In the genomic region with DNA sequence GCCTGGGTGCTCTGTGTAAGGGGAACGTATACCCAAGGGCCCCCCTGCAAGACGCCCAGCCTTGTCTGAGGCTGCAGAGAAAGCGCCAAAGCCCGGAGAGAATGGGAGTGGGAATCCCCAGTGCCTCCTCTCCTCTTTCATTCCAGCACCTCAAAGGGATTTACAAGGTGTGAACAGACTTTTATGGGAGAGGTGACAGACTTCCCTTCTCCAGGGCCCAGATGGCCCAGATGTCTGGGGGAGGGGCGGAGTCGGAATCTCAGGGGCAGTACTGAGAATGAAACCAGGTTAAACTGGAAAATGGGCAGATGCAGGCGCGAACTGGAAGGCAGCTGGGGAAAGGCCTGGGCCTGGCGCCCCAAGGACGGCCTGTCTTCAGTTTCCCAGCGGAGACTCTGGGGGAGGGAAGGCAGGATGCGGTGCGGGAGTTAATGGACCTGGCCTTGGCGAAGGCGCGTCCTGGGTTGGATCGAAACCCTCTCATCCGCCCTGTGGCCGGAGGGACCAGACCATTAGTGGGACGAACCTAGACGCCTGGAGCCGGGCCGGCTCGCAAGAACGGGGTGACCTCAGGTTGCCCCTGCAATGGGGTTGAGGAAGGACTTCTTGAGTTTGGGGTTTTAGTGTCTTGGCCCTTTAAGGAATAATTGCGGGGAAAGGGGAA, we compare ENCODE assay signal across 2 cellular contexts.
TF ChIP-seq lines count a peak whose summit lies in the region.

No MANE protein-coding gene starts in this region.

TF ChIP-seq in HEK293T, 16 proteins besides CTCF, POLR2A, EP300 and RAD21:
- TF ChIP-seq FOXM1 (IDR thresholded peaks at IDR 0.05; ENCODE audit: borderline replicate concordance) = no peak
- TF ChIP-seq, protein P1, sequence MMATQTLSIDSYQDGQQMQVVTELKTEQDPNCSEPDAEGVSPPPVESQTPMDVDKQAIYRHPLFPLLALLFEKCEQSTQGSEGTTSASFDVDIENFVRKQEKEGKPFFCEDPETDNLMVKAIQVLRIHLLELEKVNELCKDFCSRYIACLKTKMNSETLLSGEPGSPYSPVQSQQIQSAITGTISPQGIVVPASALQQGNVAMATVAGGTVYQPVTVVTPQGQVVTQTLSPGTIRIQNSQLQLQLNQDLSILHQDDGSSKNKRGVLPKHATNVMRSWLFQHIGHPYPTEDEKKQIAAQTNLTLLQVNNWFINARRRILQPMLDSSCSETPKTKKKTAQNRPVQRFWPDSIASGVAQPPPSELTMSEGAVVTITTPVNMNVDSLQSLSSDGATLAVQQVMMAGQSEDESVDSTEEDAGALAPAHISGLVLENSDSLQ (IDR thresholded peaks at IDR 0.05) = peak; percentile 31; the same call in 1 of the 2 replicates
- TF ChIP-seq L3MBTL2 (conservative IDR thresholded peaks at IDR 0.05) = peak; percentile 34; the same call in 1 of the 2 replicates

TF ChIP-seq in H1, 55 proteins besides CTCF, POLR2A, EP300 and RAD21:
- TF ChIP-seq ASH2L (IDR thresholded peaks at IDR 0.05; ENCODE audit: low read length) (peak; percentile 68), RBBP5 (IDR thresholded peaks at IDR 0.05; ENCODE audit: borderline replicate concordance, low read depth, low read length) (0 out of 2 replicates have a peak, but pooled peaks have one; percentile 49), EGR1 (IDR thresholded peaks at IDR 0.05; ENCODE audit: borderline replicate concordance, low read depth, low read length) (no peak)
- TF ChIP-seq, protein P2, sequence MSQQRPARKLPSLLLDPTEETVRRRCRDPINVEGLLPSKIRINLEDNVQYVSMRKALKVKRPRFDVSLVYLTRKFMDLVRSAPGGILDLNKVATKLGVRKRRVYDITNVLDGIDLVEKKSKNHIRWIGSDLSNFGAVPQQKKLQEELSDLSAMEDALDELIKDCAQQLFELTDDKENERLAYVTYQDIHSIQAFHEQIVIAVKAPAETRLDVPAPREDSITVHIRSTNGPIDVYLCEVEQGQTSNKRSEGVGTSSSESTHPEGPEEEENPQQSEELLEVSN (IDR thresholded peaks at IDR 0.05) = peak; percentile 2; the same call in 1 of the 2 replicates
